In the genomic region with DNA sequence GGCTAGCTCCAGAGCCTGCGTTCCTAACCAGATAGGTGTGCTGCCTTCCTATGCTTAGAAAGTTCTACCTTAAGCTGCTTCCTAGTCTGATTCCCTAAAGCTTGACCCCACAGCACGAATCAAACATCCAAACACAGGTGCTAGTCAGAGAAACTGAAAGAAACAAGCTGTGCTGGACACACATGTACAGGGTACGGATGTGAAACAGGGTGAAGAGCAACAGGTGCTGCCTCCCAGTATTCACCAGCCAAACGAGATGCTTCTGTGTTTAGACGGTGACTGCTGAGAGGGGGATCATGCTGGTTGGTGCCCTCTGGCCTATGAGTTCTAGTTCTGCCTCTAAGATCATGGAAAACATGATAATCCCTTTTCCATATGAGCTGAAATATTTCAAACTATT, we compare ENCODE assay signal across 38 cellular contexts.
A peak's percentile ranks its signal among the peaks of the same experiment; 100 is the strongest.
DNase-seq lines count a peak whose midpoint lies in the region; ATAC-seq, FAIRE-seq and TF ChIP-seq lines count a peak whose summit lies in the region.
"Had no signal": no experiment of that assay in that cellular context is flagged by ENCODE, and none has a peak within 500 bp of the region (broad histone marks: within the 10 kb centered on the region; RNA-seq: fewer than 3 reads in every experiment).

No MANE protein-coding gene starts in this region.

- H2AFZ ChIP-seq in OCI-LY1 (ENCODE audit: low read length): no peak overlapping the region
- H2AFZ ChIP-seq: GM23248 had no signal

- H3K4me1 ChIP-seq in OCI-LY1 (ENCODE audit: insufficient read depth, low read length, severe bottlenecking): peaks cover 61% of the 10 kb centered on the region
- no peaks in the 10 kb centered on the region for H3K4me1 ChIP-seq in transverse colon
- H3K4me1 ChIP-seq: ascending aorta, Caco-2, heart right ventricle, SJCRH30, stomach, thyroid gland had no signal

- peak overlapping the region; percentile 8; the same call in 1 of the 2 replicates for H3K4me2 ChIP-seq in OCI-LY1 (ENCODE audit: low read length)

- in situ Hi-C loops in transverse colon (cut with MboI; ENCODE audit: low pct_ligation_motif_present in 1 of 4, low pct_unique_long_range_greater_than_20kb in 1 of 4, low sequenced_read_pairs in 3 of 4): no loop called here

- WGBS in transverse colon (ENCODE audit: low coverage in 1 of 2), 2 donors: 61 to 83% methylated on average over 4 to 5 of the region's 5 CpGs

- H3K9ac ChIP-seq in OCI-LY1 (ENCODE audit: low read length): peak overlapping the region; percentile 7; the same call in 1 of the 2 replicates
- H3K9ac ChIP-seq: GM23248 had no signal

- no peak overlapping the region for H3K4me3 ChIP-seq in OCI-LY1 (ENCODE audit: low read depth, low read length, poor library complexity, severe bottlenecking)
- H3K4me3 ChIP-seq in transverse colon: no peak overlapping the region
- H3K4me3 ChIP-seq: ascending aorta, coronary artery, GM23248, heart right ventricle, lung, mucosa of descending colon, ovary, SJCRH30, stomach, thyroid gland had no signal

- intact Hi-C loops in transverse colon (cut with DNase I; ENCODE audit: low total_unique reads): no loop called here

- no peaks in the 10 kb centered on the region for H3K9me2 ChIP-seq in OCI-LY1 (ENCODE audit: low read depth, low read length)

- H3K27ac ChIP-seq in OCI-LY1 (ENCODE audit: low read depth, low read length, poor library complexity, severe bottlenecking) (peak overlapping the region; percentile 80), transverse colon (no peak overlapping the region)
- H3K27ac ChIP-seq: ascending aorta, C4-2B, coronary artery, GM23248, heart right ventricle, ovary, SJCRH30, stomach, thyroid gland had no signal

- no peak for TF ChIP-seq POLR2A in transverse colon (IDR thresholded peaks at IDR 0.05)

- H3K79me2 ChIP-seq in OCI-LY1 (ENCODE audit: insufficient read depth, low read length): no peaks in the 10 kb centered on the region

- no peak for TF ChIP-seq EP300 in transverse colon (IDR thresholded peaks at IDR 0.05; ENCODE audit: low read depth)

- no peaks in the 10 kb centered on the region for H3K36me3 ChIP-seq in OCI-LY1 (ENCODE audit: insufficient read depth, low read length)
- no peaks in the 10 kb centered on the region for H3K36me3 ChIP-seq in transverse colon
- H3K36me3 ChIP-seq: ascending aorta, heart right ventricle, ovary, SJCRH30, stomach, thyroid gland had no signal

- no peak for FAIRE-seq in GM19239 (lab: Jason Lieb, UNC)
- FAIRE-seq: HepG2, small intestine had no signal

- peak; percentile 4 for DNase-seq in GM19239 (ENCODE audit: insufficient read length, low spot score)
- DNase-seq in transverse colon: peak; percentile 7
- no peak for DNase-seq in activated CD4-positive, CD25-positive, alpha-beta regulatory T cell (lab: John Stamatoyannopoulos, UW)
- DNase-seq in NCI-H128 (lab: John Stamatoyannopoulos, UW; ENCODE audit: unreplicated experiment): no peak
- DNase-seq in NCI-H2196 (lab: John Stamatoyannopoulos, UW; ENCODE audit: unreplicated experiment): no peak
- DNase-seq: activated CD4-positive, alpha-beta T cell treated with anti-CD3 and anti-CD28 coated beads for 1 hour; activated CD8-positive, alpha-beta T cell treated with anti-CD3 and anti-CD28 coated beads, Interleukin-2, amount 10 ng/mL, durations not matched to agents 7 days and 5 days; activated naive CD8-positive, alpha-beta T cell treated with anti-CD3 and anti-CD28 coated beads for 36 hours; activated T-cell treated with anti-CD3 and anti-CD28 coated beads for 4 hours; Caco-2; DMS79; effector memory CD8-positive, alpha-beta T cell; erythroblast; GF-D8; GM23248; heart right ventricle; Kasumi-1; mucosa of descending colon; MV-4-11; NCI-H1694 treated with DMSO at 0.1 percent for 48 hours; NCI-H524 treated with DMSO at 0.1 percent for 48 hours; ovary; retina; SJCRH30; small intestine; stimulated activated CD4-positive, alpha-beta T cell treated with anti-CD3 and anti-CD28 coated beads, Interleukin-1b, Interleukin-23, amount 100 ng/mL, for 48 hours; stimulated activated CD8-positive, alpha-beta memory T cell treated with anti-CD3 and anti-CD28 coated beads, Interleukin-4, amount 100 ng/mL, for 48 hours; stomach; thyroid gland had no signal

- no peak for TF ChIP-seq CTCF in OCI-LY1 (IDR thresholded peaks at IDR 0.05; ENCODE audit: low read length)
- no peak for TF ChIP-seq CTCF in transverse colon (IDR thresholded peaks at IDR 0.05)

- no peaks in the 10 kb centered on the region for H3K9me3 ChIP-seq in OCI-LY1 (ENCODE audit: low read length)
- no peaks in the 10 kb centered on the region for H3K9me3 ChIP-seq in transverse colon
- H3K9me3 ChIP-seq: ascending aorta, Caco-2, heart right ventricle, mucosa of descending colon, ovary, SJCRH30, thyroid gland had no signal

- H3K27me3 ChIP-seq in OCI-LY1 (ENCODE audit: insufficient read depth, low read length): no peaks in the 10 kb centered on the region
- no peaks in the 10 kb centered on the region for H3K27me3 ChIP-seq in transverse colon
- H3K27me3 ChIP-seq: ascending aorta, heart right ventricle, ovary, SJCRH30, stomach, thyroid gland had no signal

- no peaks in the 10 kb centered on the region for H3F3A ChIP-seq in OCI-LY1 (ENCODE audit: insufficient read depth, low read length)

- H4K20me1 ChIP-seq in OCI-LY1 (ENCODE audit: insufficient read depth, low read length): no peaks in the 10 kb centered on the region

- peak; percentile 78 for ATAC-seq in HG02798 (IDR thresholded peaks at IDR 0.05; ENCODE audit: poor library complexity, unreplicated experiment)
- ATAC-seq in GM18511 (IDR thresholded peaks at IDR 0.05; ENCODE audit: unreplicated experiment): no peak
- ATAC-seq: activated CD8-positive, alpha-beta T cell treated with anti-CD3 and anti-CD28 coated beads, Interleukin-2, amount 10 ng/mL, durations not matched to agents 7 days and 5 days; effector memory CD8-positive, alpha-beta T cell; heart right ventricle; HepG2; mucosa of descending colon; natural killer cell treated with Interleukin-12 subunit alpha and Interleukin-12 subunit beta and Interleukin-15 and Interleukin-18, amount 100 ng/mL, for 72 hours had no signal

Comparison
In these comparisons a context has a peak if more than half of its experiments do, and no peak if none do; other contexts are left out.
1. DNase-seq: peak in GM19239 (single experiment) and transverse colon (single experiment); none in activated CD4-positive, CD25-positive, alpha-beta regulatory T cell (0 of 4), NCI-H128 (single experiment) and NCI-H2196 (single experiment).